10 cellular contexts compared by ENCODE assay signal in genomic region chr2:105926960-105927678, GRCh38.
DNase-seq lines count a peak whose midpoint lies in the region; ATAC-seq and TF ChIP-seq lines count a peak whose summit lies in the region.
"Had no signal": no experiment of that assay in that cellular context is flagged by ENCODE, and none has a peak within 500 bp of the region (broad histone marks: within the 10 kb centered on the region; RNA-seq: fewer than 3 reads in every experiment).

No MANE protein-coding gene starts in this region.

- ATAC-seq in right lobe of liver (peak; percentile 41 to 86 (median 62)), HG03095 (IDR thresholded peaks at IDR 0.05; ENCODE audit: unreplicated experiment) (no peak)
- peak; percentile 53 for ATAC-seq in stimulated activated memory B cell treated with anti-CD40 and anti-IgM and Interleukin-4, amounts not matched to agents 10 μg/mL and 1 μg/mL and 100 μg/mL, for 72 hours

- DNase-seq in NCI-H146 (lab: John Stamatoyannopoulos, UW) (peak; percentile 40), NCI-H146 treated with DMSO at 0.1 percent for 48 hours (lab: John Stamatoyannopoulos, UW; ENCODE audit: unreplicated experiment) (no peak), right lobe of liver (no peak), NAMALWA (ENCODE audit: low spot score) (no peak), pons (ENCODE audit: low spot score) (no peak)
- peak; percentile 49 for DNase-seq in activated T-cell treated with anti-CD3 and anti-CD28 coated beads, Interleukin-2, amount 50 U/mL, for 1 hour
- DNase-seq: GDM1, retina had no signal

- no peaks in the 10 kb centered on the region for H3K27me3 ChIP-seq in right lobe of liver

- H3K4me1 ChIP-seq in right lobe of liver = peaks cover 0 to 11% (median 0%) of the 10 kb centered on the region in 4 donors

- peaks cover 2% of the 10 kb centered on the region for H3K9me3 Mint-ChIP-seq in stimulated activated memory B cell treated with anti-CD40 and anti-IgM and Interleukin-4, amounts not matched to agents 10 μg/mL and 1 μg/mL and 100 μg/mL, for 72 hours

- H3K4me3 ChIP-seq in right lobe of liver = no peak overlapping the region

- H3K36me3 Mint-ChIP-seq in stimulated activated memory B cell treated with anti-CD40 and anti-IgM and Interleukin-4, amounts not matched to agents 10 μg/mL and 1 μg/mL and 100 μg/mL, for 72 hours = peaks cover 3% of the 10 kb centered on the region

- no peaks in the 10 kb centered on the region for H3K27me3 Mint-ChIP-seq in stimulated activated memory B cell treated with anti-CD40 and anti-IgM and Interleukin-4, amounts not matched to agents 10 μg/mL and 1 μg/mL and 100 μg/mL, for 72 hours

- H3K4me3 Mint-ChIP-seq in stimulated activated memory B cell treated with anti-CD40 and anti-IgM and Interleukin-4, amounts not matched to agents 10 μg/mL and 1 μg/mL and 100 μg/mL, for 72 hours = no peak overlapping the region

- WGBS in right lobe of liver (ENCODE audit: insufficient coverage, low coverage, low lambda C conversion rate, missing lambda C conversion rate) = 64% methylated on average over 2 of the region's 3 CpGs

- H3K27ac Mint-ChIP-seq in stimulated activated memory B cell treated with anti-CD40 and anti-IgM and Interleukin-4, amounts not matched to agents 10 μg/mL and 1 μg/mL and 100 μg/mL, for 72 hours = no peak overlapping the region

- H3K27ac ChIP-seq in right lobe of liver = no peak overlapping the region

- TF ChIP-seq CTCF in right lobe of liver (IDR thresholded peaks at IDR 0.05) = no peak

- H3K9me3 ChIP-seq in right lobe of liver = no peaks in the 10 kb centered on the region

- intact Hi-C loops in right lobe of liver (cut with DNase I) = no loop called here

- no peaks in the 10 kb centered on the region for H3K36me3 ChIP-seq in right lobe of liver

- TF ChIP-seq POLR2A in right lobe of liver (IDR thresholded peaks at IDR 0.05) = no peak

- H3K4me1 Mint-ChIP-seq in stimulated activated memory B cell treated with anti-CD40 and anti-IgM and Interleukin-4, amounts not matched to agents 10 μg/mL and 1 μg/mL and 100 μg/mL, for 72 hours = no peaks in the 10 kb centered on the region

Comparison
In these comparisons a context has a peak if more than half of its experiments do, and no peak if none do; other contexts are left out.
1. DNase-seq: peak in NCI-H146 (single experiment) and activated T-cell treated with anti-CD3 and anti-CD28 coated beads, Interleukin-2, amount 50 U/mL, for 1 hour (single experiment); none in NCI-H146 treated with DMSO at 0.1 percent for 48 hours (single experiment), right lobe of liver (0 of 3), NAMALWA (single experiment) and pons (single experiment).